In genomic region chr1:11729498-11730428, GRCh38 we compare ENCODE assay signal across 10 cellular contexts. TPM values are rescaled to one million over a fixed set of nuclear protein-coding genes. Genes with fewer than 3 reads are reported as not detected.
DNase-seq lines count a peak whose midpoint lies in the region; TF ChIP-seq lines count a peak whose summit lies in the region.
"Had no signal": no experiment of that assay in that cellular context is flagged by ENCODE, and none has a peak within 500 bp of the region (broad histone marks: within the 10 kb centered on the region; RNA-seq: fewer than 3 reads in every experiment).

No MANE protein-coding gene starts in this region.

- H3K27me3 Mint-ChIP-seq in T-helper 2 cell treated with Interferon-gamma antibody and Interleukin-4, amounts not matched to agents 5 μg/mL and 100 μg/mL, for 36 hours (ENCODE audit: low read depth): peaks cover 3% of the 10 kb centered on the region
- no peaks in the 10 kb centered on the region for H3K27me3 Mint-ChIP-seq in endodermal cell (ENCODE audit: insufficient read depth)

- H3K9me3 Mint-ChIP-seq in T-helper 2 cell treated with Interferon-gamma antibody and Interleukin-4, amounts not matched to agents 5 μg/mL and 100 μg/mL, for 36 hours: no peaks in the 10 kb centered on the region
- H3K9me3 Mint-ChIP-seq in endodermal cell: no peaks in the 10 kb centered on the region

- no peaks in the 10 kb centered on the region for H3K36me3 Mint-ChIP-seq in T-helper 2 cell treated with Interferon-gamma antibody and Interleukin-4, amounts not matched to agents 5 μg/mL and 100 μg/mL, for 36 hours (ENCODE audit: low read depth)
- no peaks in the 10 kb centered on the region for H3K36me3 Mint-ChIP-seq in endodermal cell (ENCODE audit: low read depth)

- H3K27ac Mint-ChIP-seq in T-helper 2 cell treated with Interferon-gamma antibody and Interleukin-4, amounts not matched to agents 5 μg/mL and 100 μg/mL, for 36 hours: peak overlapping the region; percentile 72
- peak overlapping the region; percentile 39 for H3K27ac Mint-ChIP-seq in endodermal cell

- CTCF ChIA-PET in OCI-LY7 (lab: Charles Lee; ENCODE audit: unreplicated experiment): no interaction called here

- peaks cover 42% of the 10 kb centered on the region for H3K4me1 Mint-ChIP-seq in T-helper 2 cell treated with Interferon-gamma antibody and Interleukin-4, amounts not matched to agents 5 μg/mL and 100 μg/mL, for 36 hours (ENCODE audit: low read depth)
- H3K4me1 Mint-ChIP-seq in endodermal cell: peaks cover 30% of the 10 kb centered on the region

- no peaks in the 10 kb centered on the region for H3K27me3 ChIP-seq in endodermal cell (ENCODE audit: control insufficient read depth, insufficient read depth, low read length, poor library complexity, severe bottlenecking)
- no peaks in the 10 kb centered on the region for H3K27me3 ChIP-seq in effector memory CD4-positive, alpha-beta T cell (replicated peaks; ENCODE audit: control insufficient read depth, insufficient read depth, low read length, poor library complexity, severe bottlenecking)

- no peaks in the 10 kb centered on the region for H3K79me2 ChIP-seq in OCI-LY7 (ENCODE audit: insufficient read depth, low read depth, low read length)

- no peaks in the 10 kb centered on the region for H3K9me2 ChIP-seq in OCI-LY7 (ENCODE audit: insufficient read depth, low read length)

- TF ChIP-seq CTCF in OCI-LY7 (conservative IDR thresholded peaks at IDR 0.05; ENCODE audit: low read length) (no peak), endodermal cell (conservative IDR thresholded peaks at IDR 0.05) (no peak)

- H3K9me3 ChIP-seq in OCI-LY7 (ENCODE audit: low read length) (no peaks in the 10 kb centered on the region), endodermal cell (ENCODE audit: control insufficient read depth, low read length) (no peaks in the 10 kb centered on the region)
- no peaks in the 10 kb centered on the region for H3K9me3 ChIP-seq in effector memory CD4-positive, alpha-beta T cell (ENCODE audit: control insufficient read depth, low read length)

- POLR2A ChIA-PET in OCI-LY7 (lab: Charles Lee): interaction anchor here (1.4 kb wide), 1 partner anchor 10 kb away, joined by 3 read pairs; no protein-coding TSS in a partner anchor

- H2AFZ ChIP-seq in OCI-LY7 (ENCODE audit: low read length): peak overlapping the region; percentile 86

- H3K36me3 ChIP-seq in OCI-LY7 (ENCODE audit: insufficient read depth, low read length) (no peaks in the 10 kb centered on the region), endodermal cell (ENCODE audit: control insufficient read depth, insufficient read depth, low read length) (no peaks in the 10 kb centered on the region)
- no peaks in the 10 kb centered on the region for H3K36me3 ChIP-seq in effector memory CD4-positive, alpha-beta T cell (ENCODE audit: control insufficient read depth, insufficient read depth, low read length)

- H3K4me3 Mint-ChIP-seq in T-helper 2 cell treated with Interferon-gamma antibody and Interleukin-4, amounts not matched to agents 5 μg/mL and 100 μg/mL, for 36 hours: peak overlapping the region; percentile 85
- no peak overlapping the region for H3K4me3 Mint-ChIP-seq in endodermal cell

- intact Hi-C loops in OCI-LY7 (cut with micrococcal nuclease; ENCODE audit: unreplicated experiment): loop anchor here (10.0 kb wide), 1 partner anchor 255 kb away; the partner anchor contains the start of gene MFN2

- H3K4me3 ChIP-seq in OCI-LY7 (ENCODE audit: low read depth, low read length, poor library complexity, severe bottlenecking) (peak overlapping the region; percentile 51), endodermal cell (ENCODE audit: low read length) (no peak overlapping the region), skin epidermis (peak overlapping the region in 1 of 7 experiments; percentile 4)
- H3K4me3 ChIP-seq in effector memory CD4-positive, alpha-beta T cell (ENCODE audit: insufficient read depth, low read depth, low read length, poor library complexity, severe bottlenecking): no peak overlapping the region

- peak overlapping the region; percentile 70 for H3K4me2 ChIP-seq in OCI-LY7 (ENCODE audit: low read length)

- no TSS peak for BruUV-seq in OCI-LY7 (replicated peaks; lab: Mats Ljungman, UMichigan)

- 62 to 76% methylated on average over 16 to 26 of the region's 26 CpGs for WGBS in endodermal cell (ENCODE audit: insufficient coverage in 1 of 2, insufficient read length in 1 of 2), 2 experiments

- H4K20me1 ChIP-seq in OCI-LY7 (ENCODE audit: insufficient read depth, low read length): no peaks in the 10 kb centered on the region

- DNase-seq in T-helper 2 cell treated with Interferon-gamma antibody and Interleukin-4, amounts not matched to agents 5 μg/mL and 100 μg/mL, for 36 hours (ENCODE audit: low spot score): no peak
- DNase-seq in T-helper 2 cell (no peak), OCI-LY7 (ENCODE audit: low spot score) (no peak), endodermal cell (peak; percentile 68), HUDEP-2 (lab: John Stamatoyannopoulos, UW; ENCODE audit: unreplicated experiment in 76 of 76) (no peak), COLO829 (ENCODE audit: low spot score) (no peak)
- no peak for DNase-seq in effector memory CD4-positive, alpha-beta T cell

- H3K4me1 ChIP-seq in OCI-LY7 (ENCODE audit: insufficient read depth, low read length, poor library complexity, severe bottlenecking) (peaks cover 22% of the 10 kb centered on the region), endodermal cell (ENCODE audit: control insufficient read depth, insufficient read depth, low read length) (no peaks in the 10 kb centered on the region)
- H3K4me1 ChIP-seq in effector memory CD4-positive, alpha-beta T cell (ENCODE audit: control insufficient read depth, insufficient read depth, low read length, poor library complexity, severe bottlenecking): peaks cover 21% of the 10 kb centered on the region

- no peak overlapping the region for H3K9ac ChIP-seq in endodermal cell (ENCODE audit: extremely low read depth, low read length, poor library complexity, severe bottlenecking)

- H3K27ac ChIP-seq in OCI-LY7 (ENCODE audit: low read depth, low read length, poor library complexity, severe bottlenecking) (peak overlapping the region; percentile 67), endodermal cell (ENCODE audit: low read depth, low read length) (peak overlapping the region; percentile 32), skin epidermis (peak overlapping the region in 15 of 21 experiments; percentile 7 to 90 (median 74))
- no peak overlapping the region for H3K27ac ChIP-seq in effector memory CD4-positive, alpha-beta T cell (ENCODE audit: insufficient read depth, low read length, poor library complexity, severe bottlenecking)

RNA-seq across cellular contexts. Expression of gene AGTRAP, which starts 6.2 kb away (rescaled TPM):
- 20.5 and 40.0 TPM in 2 replicates for total RNA-seq in OCI-LY7 (2014; rRNA removed; shearing (Covaris generic))
- total RNA-seq in OCI-LY7 (2022) (34.7 and 36.1 TPM in 2 replicates), endodermal cell (10 to 100 TPM; 71.3 to 81.2 TPM)
- 54.5 TPM for polyA plus RNA-seq in endodermal cell (2013, experiment 1 of 2)
- polyA plus RNA-seq in endodermal cell (2013, experiment 2 of 2): 49.1 TPM

RNA-seq across cellular contexts. Expression of gene C1orf167, which starts 32.2 kb away (rescaled TPM):
- total RNA-seq in OCI-LY7 (2014; rRNA removed; shearing (Covaris generic)): 4.2 and 8.0 TPM in 2 replicates
- 1.7 and 3.9 TPM in 2 replicates for total RNA-seq in OCI-LY7 (2022)
- total RNA-seq in endodermal cell: 1 to 10 TPM in 1 of 2 donors, under 1 TPM in 1; 0.95 to 1.4 TPM
- 0.39 TPM for polyA plus RNA-seq in endodermal cell (2013, experiment 1 of 2)
- polyA plus RNA-seq in endodermal cell (2013, experiment 2 of 2): 0.54 TPM
- total RNA-seq: A673, NCI-H460 had no signal

RNA-seq across cellular contexts. Expression of gene DRAXIN, which starts 38.3 kb away (rescaled TPM):
- total RNA-seq in OCI-LY7 (2014; rRNA removed; shearing (Covaris generic)): 0.05 and 0.19 TPM in 2 replicates
- total RNA-seq in OCI-LY7 (2022) (0.11 and 0.15 TPM in 2 replicates), endodermal cell (1 to 10 TPM; 5.4 to 6.0 TPM)
- 42.1 TPM for polyA plus RNA-seq in endodermal cell (2013, experiment 1 of 2)
- polyA plus RNA-seq in endodermal cell (2013, experiment 2 of 2): 39.2 TPM

RNA-seq across cellular contexts. Expression of gene MAD2L2, which starts 48.8 kb away (rescaled TPM):
- 121 and 144 TPM in 2 replicates for total RNA-seq in OCI-LY7 (2014; rRNA removed; shearing (Covaris generic))
- total RNA-seq in OCI-LY7 (2022) (89.7 and 97.8 TPM in 2 replicates), endodermal cell (100 to 1,000 TPM; 128 to 132 TPM)
- 153 TPM for polyA plus RNA-seq in endodermal cell (2013, experiment 1 of 2)
- 130 TPM for polyA plus RNA-seq in endodermal cell (2013, experiment 2 of 2)

Comparison
In these comparisons a context has a peak if more than half of its experiments do, and no peak if none do; other contexts are left out.
1. RNA of gene DRAXIN, which starts 38.3 kb away (total RNA-seq): 5.4 to 6.0 TPM in endodermal cell; 0.05 to 0.19 TPM in OCI-LY7; every median in the first group is over 4 times any median in the second.